ENCODE assay signal across 19 cellular contexts in the genomic region with DNA sequence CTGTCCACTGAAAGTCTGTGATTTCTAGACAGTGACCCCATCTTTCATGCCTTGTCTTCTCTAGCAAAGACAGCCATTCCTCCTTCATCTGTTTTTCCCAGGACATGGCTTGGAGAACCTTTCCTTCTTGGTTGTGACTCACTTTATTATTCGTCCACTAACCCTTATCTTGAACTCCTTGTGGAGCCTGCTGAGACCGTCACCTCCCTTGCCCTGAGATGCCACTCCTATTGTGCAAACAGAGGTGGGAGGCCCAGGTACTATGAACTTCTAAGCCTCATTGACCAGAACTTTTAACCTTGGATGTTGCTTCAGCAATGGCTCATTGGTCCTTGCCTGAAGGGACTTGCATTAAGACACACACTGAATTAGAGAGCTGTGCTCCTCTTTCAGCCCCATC.
DNase-seq lines count a peak whose midpoint lies in the region; ATAC-seq and TF ChIP-seq lines count a peak whose summit lies in the region.
"Had no signal": no experiment of that assay in that cellular context is flagged by ENCODE, and none has a peak within 500 bp of the region (broad histone marks: within the 10 kb centered on the region; RNA-seq: fewer than 3 reads in every experiment).

No MANE protein-coding gene starts in this region.

- no peak for TF ChIP-seq CTCF in mammary epithelial cell (conservative IDR thresholded peaks at IDR 0.05 in 1 of 2, IDR thresholded peaks at IDR 0.05 in 1 of 2; ENCODE audit: extremely low read depth in 1 of 2, insufficient read depth in 1 of 2, low read depth in 1 of 2, low read length in 2 of 2)
- no peak for TF ChIP-seq CTCF in breast epithelium (IDR thresholded peaks at IDR 0.05)
- no peak for TF ChIP-seq CTCF in upper lobe of right lung (IDR thresholded peaks at IDR 0.05)
- TF ChIP-seq CTCF in prostate gland (IDR thresholded peaks at IDR 0.05), result no peak

- no peaks in the 10 kb centered on the region for H3K27me3 ChIP-seq in mammary epithelial cell (ENCODE audit: insufficient read depth, low read length)
- peaks cover 0 to 12% of the 10 kb centered on the region in 2 donors for H3K27me3 ChIP-seq in breast epithelium
- H3K27me3 ChIP-seq in mucosa of rectum (ENCODE audit: control insufficient read depth in 2 of 2, insufficient read depth in 2 of 2, low read length in 2 of 2), result no peaks in the 10 kb centered on the region
- no peaks in the 10 kb centered on the region for H3K27me3 ChIP-seq in upper lobe of right lung
- no peaks in the 10 kb centered on the region for H3K27me3 ChIP-seq in prostate gland (replicated peaks; ENCODE audit: insufficient read depth)
- H3K27me3 ChIP-seq: BLaER1 had no signal

- no peak overlapping the region for H3K9ac ChIP-seq in mammary epithelial cell (ENCODE audit: insufficient read depth, low read length)
- H3K9ac ChIP-seq in mucosa of rectum (ENCODE audit: low read depth in 1 of 2, low read length in 2 of 2), result peak overlapping the region in 1 of 2 donors; percentile 34
- H3K9ac ChIP-seq: BLaER1, GM23248 had no signal

- dilution Hi-C loops in mammary epithelial cell (cut with HindIII; ENCODE audit: low sequenced_read_pairs), result no loop called here

- H3K36me3 ChIP-seq in mammary epithelial cell (ENCODE audit: insufficient read depth, low read length), result no peaks in the 10 kb centered on the region
- H3K36me3 ChIP-seq in breast epithelium, result no peaks in the 10 kb centered on the region
- no peaks in the 10 kb centered on the region for H3K36me3 ChIP-seq in mucosa of rectum (ENCODE audit: control insufficient read depth in 2 of 2, insufficient read depth in 2 of 2, low read length in 2 of 2)
- H3K36me3 ChIP-seq in upper lobe of right lung, result no peaks in the 10 kb centered on the region
- H3K36me3 ChIP-seq in prostate gland, result no peaks in the 10 kb centered on the region
- H3K36me3 ChIP-seq: BLaER1 had no signal

- TF ChIP-seq POLR2A in breast epithelium (IDR thresholded peaks at IDR 0.05) (no peak), prostate gland (IDR thresholded peaks at IDR 0.05) (no peak)

- ATAC-seq in esophagus mucosa (peak; percentile 74), upper lobe of right lung (peak; percentile 45), GM21515 (IDR thresholded peaks at IDR 0.05; ENCODE audit: unreplicated experiment) (no peak)

- H3K4me3 ChIP-seq in mammary epithelial cell (replicated peaks in 1 of 3; ENCODE audit: insufficient read depth in 1 of 3, low read depth in 2 of 3, low read length in 3 of 3) (no peak overlapping the region), breast epithelium (no peak overlapping the region), mucosa of rectum (ENCODE audit: low read length in 2 of 2) (no peak overlapping the region), upper lobe of right lung (no peak overlapping the region), prostate gland (no peak overlapping the region)
- H3K4me3 ChIP-seq: BLaER1, GM23248 had no signal

- H4K20me1 ChIP-seq in mammary epithelial cell (ENCODE audit: insufficient read depth, low read length), result no peaks in the 10 kb centered on the region
- H4K20me1 ChIP-seq: BLaER1 had no signal

- DNase-seq in mammary epithelial cell (peak; percentile 27), breast epithelium (ENCODE audit: low spot score in 2 of 2) (no peak), upper lobe of right lung (no peak), prostate gland (ENCODE audit: low spot score) (no peak), NCI-H2081 treated with DMSO at 0.1 percent for 48 hours (lab: John Stamatoyannopoulos, UW) (no peak)
- DNase-seq: CD8-positive, alpha-beta memory T cell; DMS153; EL; Karpas-422; NCI-H187 treated with DMSO at 0.1 percent for 48 hours; NCI-H2171; NCI-H82; SHP77 treated with DMSO at 0.1 percent for 48 hours had no signal

- no peaks in the 10 kb centered on the region for H3K9me3 ChIP-seq in mammary epithelial cell (replicated peaks; ENCODE audit: insufficient read depth, low read length)
- no peaks in the 10 kb centered on the region for H3K9me3 ChIP-seq in breast epithelium
- H3K9me3 ChIP-seq in mucosa of rectum (ENCODE audit: control insufficient read depth in 2 of 2, low read length in 2 of 2), result no peaks in the 10 kb centered on the region
- no peaks in the 10 kb centered on the region for H3K9me3 ChIP-seq in upper lobe of right lung
- H3K9me3 ChIP-seq in prostate gland, result no peaks in the 10 kb centered on the region
- H3K9me3 ChIP-seq: BLaER1 had no signal

- H3K4me1 ChIP-seq in mammary epithelial cell (ENCODE audit: insufficient read depth, low read length) (peaks cover 10% of the 10 kb centered on the region), breast epithelium (no peaks in the 10 kb centered on the region), mucosa of rectum (ENCODE audit: control insufficient read depth in 2 of 2, insufficient read depth in 2 of 2, low read length in 2 of 2) (peaks cover 36 to 47% of the 10 kb centered on the region in 2 donors), upper lobe of right lung (peaks cover 6% of the 10 kb centered on the region), prostate gland (replicated peaks) (no peaks in the 10 kb centered on the region)

- no peak overlapping the region for H2AFZ ChIP-seq in mammary epithelial cell (ENCODE audit: low read depth, low read length)
- H2AFZ ChIP-seq: GM23248 had no signal

- 46% methylated on average over 2 of the region's 2 CpGs for WGBS in mammary epithelial cell (ENCODE audit: low coverage, missing lambda C conversion rate)
- 88% methylated on average over 2 of the region's 2 CpGs for WGBS in prostate gland

- no peak overlapping the region for H3K27ac ChIP-seq in mammary epithelial cell (ENCODE audit: insufficient read depth, low read depth, low read length)
- H3K27ac ChIP-seq in breast epithelium, result no peak overlapping the region
- peak overlapping the region; percentile 70 to 88 for H3K27ac ChIP-seq in mucosa of rectum (ENCODE audit: low read depth in 2 of 2, low read length in 2 of 2)
- H3K27ac ChIP-seq in upper lobe of right lung, result no peak overlapping the region
- no peak overlapping the region for H3K27ac ChIP-seq in prostate gland
- H3K27ac ChIP-seq: 22Rv1, BLaER1, GM23248 had no signal

- in situ Hi-C loops in mammary epithelial cell (cut with MboI; ENCODE audit: low sequenced_read_pairs in 2 of 2), result no loop called here

- H3K4me2 ChIP-seq in mammary epithelial cell (ENCODE audit: insufficient read depth, low read depth, low read length), result no peak overlapping the region
- H3K4me2 ChIP-seq: BLaER1 had no signal

- CTCF ChIA-PET in mammary epithelial cell (lab: Charles Lee; ENCODE audit: low non-redundant PET), result interaction anchor here (0.9 kb wide), 1 partner anchor 14 kb away, joined by 4 read pairs; no protein-coding TSS in a partner anchor

- intact Hi-C loops in mammary epithelial cell (cut with micrococcal nuclease), result no loop called here
- intact Hi-C loops in breast epithelium (cut with DNase I; ENCODE audit: low total_unique reads), result no loop called here
- intact Hi-C loops in upper lobe of right lung (cut with DNase I), result no loop called here
- intact Hi-C loops in prostate gland (cut with DNase I), result no loop called here

- no TSS peak for BruUV-seq in mammary epithelial cell (replicated peaks; lab: Mats Ljungman, UMichigan)

- H3K79me2 ChIP-seq in mammary epithelial cell (ENCODE audit: insufficient read depth, low read length), result no peaks in the 10 kb centered on the region

Comparison
In these comparisons a context has a peak if more than half of its experiments do, and no peak if none do; other contexts are left out.
1. H3K27ac ChIP-seq: peak in mucosa of rectum (2 of 2); none in mammary epithelial cell (single experiment), breast epithelium (0 of 2), upper lobe of right lung (single experiment) and prostate gland (0 of 2).